8 cellular contexts compared by ENCODE assay signal in the genomic region with DNA sequence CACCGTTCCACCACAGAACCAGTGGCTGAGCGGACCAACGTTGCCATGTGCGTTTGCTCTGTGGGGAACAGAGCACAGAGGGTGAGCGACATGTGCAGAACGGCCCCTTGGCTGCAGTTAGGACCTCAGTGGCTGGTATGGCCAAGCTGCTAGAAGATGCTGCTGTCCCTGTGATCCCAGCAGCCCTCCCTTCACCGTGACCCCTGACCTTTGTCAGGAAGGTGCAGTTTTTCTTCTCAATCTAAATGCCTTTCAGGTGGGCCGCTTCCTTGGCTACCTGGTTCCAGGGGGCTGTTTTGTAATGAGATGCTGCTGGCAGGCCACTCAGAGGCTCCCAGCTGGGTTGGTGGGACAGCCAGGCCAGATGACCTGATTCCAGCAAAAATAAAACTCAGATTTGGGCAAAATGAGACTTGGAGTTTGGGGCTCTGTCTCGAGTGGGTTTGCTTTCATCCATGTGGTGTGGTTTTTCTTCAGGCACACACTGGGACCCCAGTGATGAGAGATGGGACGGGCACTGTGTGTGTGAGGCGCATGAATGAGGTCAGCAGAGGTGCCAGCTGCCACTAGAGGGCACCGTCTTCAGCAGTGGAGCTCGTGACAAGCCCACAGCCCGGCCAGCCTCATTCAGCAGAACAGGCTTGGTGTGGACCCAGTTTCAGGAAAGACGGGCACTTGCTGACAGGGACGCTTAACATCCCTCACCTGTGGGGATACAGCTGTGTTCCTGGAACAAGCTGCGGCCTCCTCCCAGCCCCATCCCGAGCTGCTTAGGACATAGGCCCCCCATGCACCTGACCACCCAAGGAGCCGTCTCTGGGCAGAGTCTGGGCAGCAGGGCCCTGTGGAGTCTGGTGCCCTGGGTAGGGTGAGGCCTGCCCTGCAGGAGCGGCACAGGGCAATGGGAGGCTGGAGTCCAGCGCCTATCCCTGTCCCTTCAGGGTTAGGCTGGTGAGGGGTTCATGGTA. TPM values are rescaled to one million over a fixed set of nuclear protein-coding genes. Genes with fewer than 3 reads are reported as not detected.
A peak's percentile ranks its signal among the peaks of the same experiment; 100 is the strongest.
DNase-seq lines count a peak whose midpoint lies in the region; TF ChIP-seq lines count a peak whose summit lies in the region.

No MANE protein-coding gene starts in this region.

- peak; percentile 48 for DNase-seq in activated gamma-delta T cell treated with Interleukin-2 at 50 U/mL for 16 hours
- DNase-seq in activated gamma-delta T cell (lab: John Stamatoyannopoulos, UW) = no peak
- DNase-seq in NCI-H510A treated with DMSO at 0.1 percent for 48 hours (lab: John Stamatoyannopoulos, UW) = peak; percentile 41
- DNase-seq in activated CD8-positive, alpha-beta memory T cell treated with anti-CD3 and anti-CD28 coated beads, Interleukin-2, amount 50 U/mL, for 48 hours = peak; percentile 78
- no peak for DNase-seq in esophagus muscularis mucosa (ENCODE audit: extremely low spot score)
- DNase-seq in thyroid gland = peak; percentile 56 to 60
- DNase-seq in dedifferentiated amniotic fluid mesenchymal stem cell (ENCODE audit: extremely low spot score) = no peak

- H3K27ac ChIP-seq in esophagus muscularis mucosa (replicated peaks in 1 of 4) = no peak overlapping the region
- H3K27ac ChIP-seq in neural cell (ENCODE audit: low read length) = no peak overlapping the region
- H3K27ac ChIP-seq in thyroid gland = no peak overlapping the region

- H3K9me2 ChIP-seq in neural cell (ENCODE audit: insufficient read depth, low read length) = no peaks in the 10 kb centered on the region

- H3K4me1 ChIP-seq in esophagus muscularis mucosa (peaks cover 16 to 43% (median 31%) of the 10 kb centered on the region in 4 donors), thyroid gland (peaks cover 13 to 14% of the 10 kb centered on the region in 2 donors)

- H3K79me2 ChIP-seq in neural cell (replicated peaks; ENCODE audit: insufficient read depth, low read length) = peaks cover 12% of the 10 kb centered on the region

- H3K9me3 ChIP-seq in esophagus muscularis mucosa = peaks cover 0 to 14% (median 0%) of the 10 kb centered on the region in 4 donors
- H3K9me3 ChIP-seq in neural cell (ENCODE audit: low read length) = no peaks in the 10 kb centered on the region
- H3K9me3 ChIP-seq in thyroid gland = no peaks in the 10 kb centered on the region

- H3K4me3 ChIP-seq in esophagus muscularis mucosa (no peak overlapping the region), neural cell (ENCODE audit: low read length) (no peak overlapping the region), thyroid gland (replicated peaks in 1 of 3) (no peak overlapping the region)

- TF ChIP-seq EP300 in esophagus muscularis mucosa (IDR thresholded peaks at IDR 0.05) (no peak), neural cell (conservative IDR thresholded peaks at IDR 0.05; ENCODE audit: poor library complexity, severe bottlenecking) (no peak)

- TF ChIP-seq POLR2A in esophagus muscularis mucosa (IDR thresholded peaks at IDR 0.05; ENCODE audit: low read depth) (no peak), thyroid gland (IDR thresholded peaks at IDR 0.05) (no peak)

- H3F3A ChIP-seq in neural cell (ENCODE audit: insufficient read depth, low read length, poor library complexity, severe bottlenecking) = no peaks in the 10 kb centered on the region

- intact Hi-C loops in esophagus muscularis mucosa (cut with DNase I) = no loop called here
- intact Hi-C loops in thyroid gland (cut with DNase I) = no loop called here

- no peak overlapping the region for H2AFZ ChIP-seq in neural cell (ENCODE audit: low read depth, low read length)

- H3K9ac ChIP-seq in neural cell (ENCODE audit: low read length) = no peak overlapping the region

- TF ChIP-seq RAD21 in neural cell (conservative IDR thresholded peaks at IDR 0.05) = peak; percentile 44

- H4K20me1 ChIP-seq in neural cell (ENCODE audit: insufficient read depth) = no peaks in the 10 kb centered on the region

- H3K36me3 ChIP-seq in esophagus muscularis mucosa (peaks cover 9 to 43% (median 36%) of the 10 kb centered on the region in 4 donors), neural cell (ENCODE audit: insufficient read depth, low read length) (no peaks in the 10 kb centered on the region), thyroid gland (peaks cover 15% of the 10 kb centered on the region in 2 donors)

- no peaks in the 10 kb centered on the region for H3K27me3 ChIP-seq in esophagus muscularis mucosa
- H3K27me3 ChIP-seq in neural cell (ENCODE audit: insufficient read depth, low read depth, low read length) = no peaks in the 10 kb centered on the region
- no peaks in the 10 kb centered on the region for H3K27me3 ChIP-seq in thyroid gland

- no peak overlapping the region for H3K4me2 ChIP-seq in neural cell (ENCODE audit: low read length)

- 67% methylated on average over 13 of the region's 21 CpGs for WGBS in esophagus muscularis mucosa
- WGBS in thyroid gland, 2 donors = 73 to 77% methylated on average over 11 to 17 of the region's 21 CpGs

- TF ChIP-seq CTCF in esophagus muscularis mucosa (IDR thresholded peaks at IDR 0.05) = peak; percentile 47 to 76 (median 47)
- peak; percentile 71 for TF ChIP-seq CTCF in neural cell (IDR thresholded peaks at IDR 0.05; ENCODE audit: poor library complexity, severe bottlenecking)
- peak; percentile 36 to 68 (median 42) for TF ChIP-seq CTCF in thyroid gland (IDR thresholded peaks at IDR 0.05)

TF ChIP-seq in neural cell, 6 proteins besides CTCF, POLR2A, EP300 and RAD21:
- TF ChIP-seq EZH2 (IDR thresholded peaks at IDR 0.05; ENCODE audit: borderline replicate concordance, insufficient read depth, low read length, poor library complexity, severe bottlenecking) = no peak
- TF ChIP-seq TAF1 (IDR thresholded peaks at IDR 0.05; ENCODE audit: low read depth) = no peak
- TF ChIP-seq, protein P1, sequence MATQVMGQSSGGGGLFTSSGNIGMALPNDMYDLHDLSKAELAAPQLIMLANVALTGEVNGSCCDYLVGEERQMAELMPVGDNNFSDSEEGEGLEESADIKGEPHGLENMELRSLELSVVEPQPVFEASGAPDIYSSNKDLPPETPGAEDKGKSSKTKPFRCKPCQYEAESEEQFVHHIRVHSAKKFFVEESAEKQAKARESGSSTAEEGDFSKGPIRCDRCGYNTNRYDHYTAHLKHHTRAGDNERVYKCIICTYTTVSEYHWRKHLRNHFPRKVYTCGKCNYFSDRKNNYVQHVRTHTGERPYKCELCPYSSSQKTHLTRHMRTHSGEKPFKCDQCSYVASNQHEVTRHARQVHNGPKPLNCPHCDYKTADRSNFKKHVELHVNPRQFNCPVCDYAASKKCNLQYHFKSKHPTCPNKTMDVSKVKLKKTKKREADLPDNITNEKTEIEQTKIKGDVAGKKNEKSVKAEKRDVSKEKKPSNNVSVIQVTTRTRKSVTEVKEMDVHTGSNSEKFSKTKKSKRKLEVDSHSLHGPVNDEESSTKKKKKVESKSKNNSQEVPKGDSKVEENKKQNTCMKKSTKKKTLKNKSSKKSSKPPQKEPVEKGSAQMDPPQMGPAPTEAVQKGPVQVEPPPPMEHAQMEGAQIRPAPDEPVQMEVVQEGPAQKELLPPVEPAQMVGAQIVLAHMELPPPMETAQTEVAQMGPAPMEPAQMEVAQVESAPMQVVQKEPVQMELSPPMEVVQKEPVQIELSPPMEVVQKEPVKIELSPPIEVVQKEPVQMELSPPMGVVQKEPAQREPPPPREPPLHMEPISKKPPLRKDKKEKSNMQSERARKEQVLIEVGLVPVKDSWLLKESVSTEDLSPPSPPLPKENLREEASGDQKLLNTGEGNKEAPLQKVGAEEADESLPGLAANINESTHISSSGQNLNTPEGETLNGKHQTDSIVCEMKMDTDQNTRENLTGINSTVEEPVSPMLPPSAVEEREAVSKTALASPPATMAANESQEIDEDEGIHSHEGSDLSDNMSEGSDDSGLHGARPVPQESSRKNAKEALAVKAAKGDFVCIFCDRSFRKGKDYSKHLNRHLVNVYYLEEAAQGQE (IDR thresholded peaks at IDR 0.05; ENCODE audit: borderline replicate concordance) = no peak
- TF ChIP-seq MXI1 (conservative IDR thresholded peaks at IDR 0.05; ENCODE audit: poor library complexity, severe bottlenecking) = no peak
- no peak for TF ChIP-seq POLR2AphosphoS5 (IDR thresholded peaks at IDR 0.05)
- peak; percentile 52 for TF ChIP-seq SMC3 (conservative IDR thresholded peaks at IDR 0.05; ENCODE audit: poor library complexity)

RNA-seq across cellular contexts. Expression of a gene that starts 4.1 kb away (rescaled TPM):
- 10 to 100 TPM; 19.5 to 47.3 (median 37.9) TPM for total RNA-seq in esophagus muscularis mucosa
- polyA plus RNA-seq in neural cell = 20.1 and 23.6 TPM in 2 replicates
- polyA minus RNA-seq in neural cell = 14.7 and 25.1 TPM in 2 replicates
- total RNA-seq in thyroid gland = 10 to 100 TPM; 26.5 to 47.5 (median 33.1) TPM

RNA-seq across cellular contexts. Expression of a gene that starts 16.7 kb away (rescaled TPM):
- total RNA-seq in esophagus muscularis mucosa (not detected), thyroid gland (not detected)
- not detected in 2 replicates for polyA plus RNA-seq in neural cell
- not detected in 2 replicates for polyA minus RNA-seq in neural cell

RNA-seq across cellular contexts. Expression of a gene that starts 25.0 kb away (rescaled TPM):
- total RNA-seq in esophagus muscularis mucosa = 10 to 100 TPM in 3 of 4 donors, 1 to 10 TPM in 1; 10.0 to 31.1 (median 18.2) TPM
- 20.1 and 30.1 TPM in 2 replicates for polyA plus RNA-seq in neural cell
- 38.5 and 46.5 TPM in 2 replicates for polyA minus RNA-seq in neural cell
- total RNA-seq in thyroid gland = 10 to 100 TPM; 22.3 to 29.8 (median 25.7) TPM

RNA-seq across cellular contexts. Expression of a gene that starts 41.4 kb away (rescaled TPM):
- total RNA-seq in esophagus muscularis mucosa (not detected), thyroid gland (not detected)
- not detected in 2 replicates for polyA plus RNA-seq in neural cell
- not detected in 2 replicates for polyA minus RNA-seq in neural cell

RNA-seq across cellular contexts. Expression of a gene that starts 57.0 kb away (rescaled TPM):
- total RNA-seq in esophagus muscularis mucosa (not detected), thyroid gland (not detected)
- not detected in 2 replicates for polyA plus RNA-seq in neural cell
- not detected in 2 replicates for polyA minus RNA-seq in neural cell

Comparison
In these comparisons a context has a peak if more than half of its experiments do, and no peak if none do; other contexts are left out.
1. DNase-seq: peak in activated gamma-delta T cell treated with Interleukin-2 at 50 U/mL for 16 hours (single experiment), NCI-H510A treated with DMSO at 0.1 percent for 48 hours (single experiment), activated CD8-positive, alpha-beta memory T cell treated with anti-CD3 and anti-CD28 coated beads, Interleukin-2, amount 50 U/mL, for 48 hours (single experiment) and thyroid gland (2 of 2); none in activated gamma-delta T cell (single experiment), esophagus muscularis mucosa (single experiment) and dedifferentiated amniotic fluid mesenchymal stem cell (single experiment).
2. Peak in every context shown above with its lines, with median percentiles within 50 percentile points of each other: CTCF ChIP-seq.